Comparison of ENCODE assay signal across 10 cellular contexts in the genomic region with DNA sequence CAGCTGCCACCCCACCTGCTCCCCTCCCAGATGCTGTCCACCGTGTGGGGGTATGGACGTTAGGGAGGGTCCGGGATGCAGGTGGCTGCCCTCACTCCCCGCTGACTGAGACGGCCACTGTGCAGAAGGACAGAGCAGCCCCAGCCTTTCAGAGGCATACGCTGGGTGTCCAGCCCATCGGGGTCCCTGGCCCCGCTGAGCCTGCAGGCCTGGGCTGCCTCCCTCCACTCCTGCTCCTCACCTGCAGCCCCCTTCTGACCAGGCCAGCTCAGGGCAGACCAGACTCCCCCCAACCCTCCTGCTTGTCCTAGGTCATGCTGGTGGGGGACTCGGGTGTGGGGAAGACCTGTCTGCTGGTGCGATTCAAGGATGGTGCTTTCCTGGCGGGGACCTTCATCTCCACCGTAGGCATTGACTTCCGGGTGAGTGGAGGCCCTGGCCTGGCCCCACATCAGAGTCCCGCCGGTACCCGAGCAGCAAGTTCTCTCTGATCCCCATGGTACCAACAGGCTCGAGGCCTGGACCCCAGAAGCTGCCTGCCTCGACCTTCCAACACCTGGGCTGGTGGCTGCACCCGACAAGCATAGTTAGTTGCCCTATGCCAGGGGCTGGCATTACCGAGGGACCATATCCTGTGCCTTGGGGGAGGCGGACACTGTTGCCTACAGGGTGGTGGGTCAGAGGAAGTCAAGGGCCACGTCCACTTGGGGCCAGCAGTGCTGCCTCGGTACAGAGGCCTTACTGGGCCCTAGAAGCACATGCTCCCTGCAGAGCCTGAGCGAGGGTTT. TPM values are rescaled to one million over a fixed set of nuclear protein-coding genes. Genes with fewer than 3 reads are reported as not detected.
A peak's percentile ranks its signal among the peaks of the same experiment; 100 is the strongest.
DNase-seq lines count a peak whose midpoint lies in the region; ATAC-seq and TF ChIP-seq lines count a peak whose summit lies in the region.
"Had no signal": no experiment of that assay in that cellular context is flagged by ENCODE, and none has a peak within 500 bp of the region (broad histone marks: within the 10 kb centered on the region; RNA-seq: fewer than 3 reads in every experiment).

No MANE protein-coding gene starts in this region.

- no peaks in the 10 kb centered on the region for H3K36me3 ChIP-seq in vagina
- H3K36me3 ChIP-seq: cardiac muscle cell had no signal

- TF ChIP-seq CTCF in vagina (IDR thresholded peaks at IDR 0.05): no peak

- peaks cover 27% of the 10 kb centered on the region for H3K36me3 Mint-ChIP-seq in activated CD8-positive, alpha-beta memory T cell treated with anti-CD3 and anti-CD28 coated beads, Interleukin-2, amount 10 ng/mL, durations not matched to agents 7 days and 5 days
- peaks cover 29% of the 10 kb centered on the region for H3K36me3 Mint-ChIP-seq in stimulated activated memory B cell treated with anti-CD40 and anti-IgM and Interleukin-4, amounts not matched to agents 10 μg/mL and 1 μg/mL and 100 μg/mL, for 72 hours

- peaks cover 36% of the 10 kb centered on the region for H3K4me1 Mint-ChIP-seq in activated CD8-positive, alpha-beta memory T cell treated with anti-CD3 and anti-CD28 coated beads, Interleukin-2, amount 10 ng/mL, durations not matched to agents 7 days and 5 days
- H3K4me1 Mint-ChIP-seq in stimulated activated memory B cell treated with anti-CD40 and anti-IgM and Interleukin-4, amounts not matched to agents 10 μg/mL and 1 μg/mL and 100 μg/mL, for 72 hours: peaks cover 50% of the 10 kb centered on the region

- CTCF ChIA-PET in activated CD8-positive, alpha-beta memory T cell treated with anti-CD3 and anti-CD28 coated beads, Interleukin-2, amount 10 ng/mL, durations not matched to agents 7 days and 5 days (lab: Charles Lee): interaction anchor here (0.9 to 5.9 kb wide), 5 partner anchors 10 to 146 kb away, joined by 3 to 35 read pairs (median 9); no protein-coding TSS in a partner anchor

- peak; percentile 83 for DNase-seq in activated CD8-positive, alpha-beta memory T cell treated with anti-CD3 and anti-CD28 coated beads for 24 hours
- DNase-seq in activated CD8-positive, alpha-beta memory T cell treated with anti-CD3 and anti-CD28 coated beads, Interleukin-2, amount 10 ng/mL, durations not matched to agents 7 days and 5 days: no peak
- DNase-seq in RKO (ENCODE audit: low spot score) (peak; percentile 61), erythroblast (lab: John Stamatoyannopoulos, UW) (no peak), vagina (ENCODE audit: extremely low spot score in 2 of 2) (no peak), Right ventricle myocardium superior (no peak)

- intact Hi-C loops in vagina (cut with DNase I): loop anchor here (10.0 kb wide), 1 partner anchor 365 kb away; the partner anchor contains the start of gene ATP6V0C
- intact Hi-C loops in Right ventricle myocardium superior (cut with DNase I): no loop called here

- no peaks in the 10 kb centered on the region for H3K9me3 Mint-ChIP-seq in activated CD8-positive, alpha-beta memory T cell treated with anti-CD3 and anti-CD28 coated beads, Interleukin-2, amount 10 ng/mL, durations not matched to agents 7 days and 5 days (ENCODE audit: low read depth)
- H3K9me3 Mint-ChIP-seq in stimulated activated memory B cell treated with anti-CD40 and anti-IgM and Interleukin-4, amounts not matched to agents 10 μg/mL and 1 μg/mL and 100 μg/mL, for 72 hours: no peaks in the 10 kb centered on the region

- no peak overlapping the region for H3K27ac Mint-ChIP-seq in activated CD8-positive, alpha-beta memory T cell treated with anti-CD3 and anti-CD28 coated beads, Interleukin-2, amount 10 ng/mL, durations not matched to agents 7 days and 5 days
- H3K27ac Mint-ChIP-seq in stimulated activated memory B cell treated with anti-CD40 and anti-IgM and Interleukin-4, amounts not matched to agents 10 μg/mL and 1 μg/mL and 100 μg/mL, for 72 hours: peak overlapping the region; percentile 25

- H3K4me3 Mint-ChIP-seq in activated CD8-positive, alpha-beta memory T cell treated with anti-CD3 and anti-CD28 coated beads, Interleukin-2, amount 10 ng/mL, durations not matched to agents 7 days and 5 days: no peak overlapping the region
- peak overlapping the region; percentile 42 for H3K4me3 Mint-ChIP-seq in stimulated activated memory B cell treated with anti-CD40 and anti-IgM and Interleukin-4, amounts not matched to agents 10 μg/mL and 1 μg/mL and 100 μg/mL, for 72 hours

- H3K27me3 ChIP-seq in vagina: no peaks in the 10 kb centered on the region
- H3K27me3 ChIP-seq: cardiac muscle cell, right lobe of liver had no signal

- peaks cover 72% of the 10 kb centered on the region for H3K4me1 ChIP-seq in vagina

- H3K27ac ChIP-seq in vagina: no peak overlapping the region
- H3K27ac ChIP-seq: cardiac muscle cell had no signal

- no peak for ATAC-seq in activated CD8-positive, alpha-beta memory T cell treated with anti-CD3 and anti-CD28 coated beads, Interleukin-2, amount 10 ng/mL, durations not matched to agents 7 days and 5 days
- ATAC-seq in stimulated activated memory B cell treated with anti-CD40 and anti-IgM and Interleukin-4, amounts not matched to agents 10 μg/mL and 1 μg/mL and 100 μg/mL, for 72 hours: no peak
- ATAC-seq in Right ventricle myocardium superior (ENCODE audit: poor library complexity) (no peak), HG03095 (IDR thresholded peaks at IDR 0.05; ENCODE audit: unreplicated experiment) (no peak)
- ATAC-seq: right lobe of liver had no signal

- peaks cover 7% of the 10 kb centered on the region for H3K27me3 Mint-ChIP-seq in activated CD8-positive, alpha-beta memory T cell treated with anti-CD3 and anti-CD28 coated beads, Interleukin-2, amount 10 ng/mL, durations not matched to agents 7 days and 5 days
- no peaks in the 10 kb centered on the region for H3K27me3 Mint-ChIP-seq in stimulated activated memory B cell treated with anti-CD40 and anti-IgM and Interleukin-4, amounts not matched to agents 10 μg/mL and 1 μg/mL and 100 μg/mL, for 72 hours

- H3K9me3 ChIP-seq in vagina: no peaks in the 10 kb centered on the region
- H3K9me3 ChIP-seq: right lobe of liver had no signal

- peak; percentile 19 for TF ChIP-seq POLR2A in erythroblast (IDR thresholded peaks at IDR 0.05; ENCODE audit: low read length)
- TF ChIP-seq POLR2A in vagina (IDR thresholded peaks at IDR 0.05): no peak

- no peak overlapping the region for H3K4me3 ChIP-seq in vagina

RNA-seq across cellular contexts. Expression of gene RAB26, which starts 1.4 kb away (rescaled TPM):
- total RNA-seq in activated CD8-positive, alpha-beta memory T cell treated with anti-CD3 and anti-CD28 coated beads, Interleukin-2, amount 10 ng/mL, durations not matched to agents 7 days and 5 days: under 1 TPM; 0.68 to 0.70 TPM
- total RNA-seq in vagina (1.5 TPM), Right ventricle myocardium superior (0.43 TPM)

RNA-seq across cellular contexts. Expression of gene TRAF7, which starts 5.8 kb away (rescaled TPM):
- 10 to 100 TPM; 59.5 to 72.9 TPM for total RNA-seq in activated CD8-positive, alpha-beta memory T cell treated with anti-CD3 and anti-CD28 coated beads, Interleukin-2, amount 10 ng/mL, durations not matched to agents 7 days and 5 days
- total RNA-seq in vagina (38.8 TPM), Right ventricle myocardium superior (23.4 TPM)

RNA-seq across cellular contexts. Expression of gene PKD1, which starts 14.1 kb away (rescaled TPM):
- total RNA-seq in activated CD8-positive, alpha-beta memory T cell treated with anti-CD3 and anti-CD28 coated beads, Interleukin-2, amount 10 ng/mL, durations not matched to agents 7 days and 5 days: 100 to 1,000 TPM in 1 of 2 experiments, 10 to 100 TPM in 1; 60.1 to 100 TPM
- total RNA-seq in vagina (153 TPM), Right ventricle myocardium superior (82.8 TPM)

RNA-seq across cellular contexts. Expression of gene CASKIN1, which starts 46.6 kb away (rescaled TPM):
- total RNA-seq in activated CD8-positive, alpha-beta memory T cell treated with anti-CD3 and anti-CD28 coated beads, Interleukin-2, amount 10 ng/mL, durations not matched to agents 7 days and 5 days: under 1 TPM in 1 of 2 experiments, not detected in 1; 0.09 TPM
- 0.25 TPM for total RNA-seq in vagina
- 5.3 TPM for total RNA-seq in Right ventricle myocardium superior
- total RNA-seq: right lobe of liver had no signal

RNA-seq across cellular contexts. Expression of gene MLST8, which starts 55.4 kb away (rescaled TPM):
- 10 to 100 TPM; 38.9 to 45.7 TPM for total RNA-seq in activated CD8-positive, alpha-beta memory T cell treated with anti-CD3 and anti-CD28 coated beads, Interleukin-2, amount 10 ng/mL, durations not matched to agents 7 days and 5 days
- total RNA-seq in vagina: 51.6 TPM
- total RNA-seq in Right ventricle myocardium superior: 23.2 TPM

Comparison
In these comparisons a context has a peak if more than half of its experiments do, and no peak if none do; other contexts are left out.
1. DNase-seq: peak in activated CD8-positive, alpha-beta memory T cell treated with anti-CD3 and anti-CD28 coated beads for 24 hours (single experiment) and RKO (single experiment); none in activated CD8-positive, alpha-beta memory T cell treated with anti-CD3 and anti-CD28 coated beads, Interleukin-2, amount 10 ng/mL, durations not matched to agents 7 days and 5 days (single experiment), erythroblast (0 of 2), vagina (0 of 2) and Right ventricle myocardium superior (single experiment).